In the genomic region with DNA sequence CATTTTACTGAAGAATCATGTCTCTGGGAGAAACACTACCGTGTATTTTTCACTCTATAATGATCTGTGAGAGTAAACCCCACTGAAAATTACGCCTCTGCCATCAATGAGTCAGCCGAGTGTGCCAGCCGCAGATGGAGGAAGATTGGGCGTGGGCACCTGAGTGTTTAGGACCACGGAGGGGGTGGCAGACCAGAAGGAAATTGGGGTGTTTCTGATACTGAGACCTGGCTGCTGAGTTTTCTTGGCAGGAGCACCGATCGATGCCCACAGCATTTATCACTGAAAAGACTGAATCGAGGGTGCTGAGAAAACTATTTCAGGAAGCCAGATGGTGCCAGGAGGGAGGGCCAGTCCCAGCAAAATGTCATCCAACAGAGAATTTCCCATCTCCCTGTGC, we compare ENCODE assay signal across 22 cellular contexts.
"Had no signal": no experiment of that assay in that cellular context is flagged by ENCODE, and none has a peak within 500 bp of the region (broad histone marks: within the 10 kb centered on the region; RNA-seq: fewer than 3 reads in every experiment).

No MANE protein-coding gene starts in this region.

- H3K4me3 Mint-ChIP-seq: dendritic cell treated with granulocyte-macrophage colony-stimulating factor and Interleukin-4, amounts not matched to agents 40 ng/mL and 50 ng/mL, for 4 days; immature natural killer cell; naive B cell; nephron; stimulated activated memory B cell treated with anti-CD40 and anti-IgM and Interleukin-4, amounts not matched to agents 10 μg/mL and 1 μg/mL and 100 μg/mL, for 72 hours; stimulated activated naive CD8-positive, alpha-beta T cell treated with anti-CD3 and anti-CD28 coated beads, Interleukin-15, Interleukin-2, amounts not matched to agents 100 ng/mL and 50 ng/mL, for 24 hours had no signal

- H3K4me1 Mint-ChIP-seq: immature natural killer cell; nephron; stimulated activated memory B cell treated with anti-CD40 and anti-IgM and Interleukin-4, amounts not matched to agents 10 μg/mL and 1 μg/mL and 100 μg/mL, for 72 hours had no signal

- H3K27ac Mint-ChIP-seq: dendritic cell treated with granulocyte-macrophage colony-stimulating factor and Interleukin-4, amounts not matched to agents 40 ng/mL and 50 ng/mL, for 4 days; immature natural killer cell; nephron; stimulated activated memory B cell treated with anti-CD40 and anti-IgM and Interleukin-4, amounts not matched to agents 10 μg/mL and 1 μg/mL and 100 μg/mL, for 72 hours; stimulated activated naive CD8-positive, alpha-beta T cell treated with anti-CD3 and anti-CD28 coated beads, Interleukin-15, Interleukin-2, amounts not matched to agents 100 ng/mL and 50 ng/mL, for 24 hours had no signal

- ATAC-seq: gastroesophageal sphincter; left cardiac atrium; psoas muscle; sciatic nerve; stimulated activated memory B cell treated with anti-CD40 and anti-IgM and Interleukin-4, amounts not matched to agents 10 μg/mL and 1 μg/mL and 100 μg/mL, for 72 hours had no signal

- DNase-seq: esophagus squamous epithelium; foreskin fibroblast; glutamatergic neuron; immature natural killer cell; kidney; left cardiac atrium; left ventricle myocardium inferior; mesenchymal stem cell; midbrain; naive B cell; psoas muscle; spleen; stimulated activated CD4-positive, alpha-beta T cell treated with anti-CD3 and anti-CD28 coated beads, Interleukin-15, amount 100 ng/mL, for 24 hours; stimulated activated CD4-positive, alpha-beta T cell treated with anti-CD3 and anti-CD28 coated beads, Interleukin-1b, Interleukin-23, amount 100 ng/mL, for 48 hours; stimulated activated CD4-positive, alpha-beta T cell treated with anti-CD3 and anti-CD28 coated beads, Interleukin-4, amount 100 ng/mL, for 24 hours; testis had no signal

- H3K27me3 Mint-ChIP-seq: dendritic cell treated with granulocyte-macrophage colony-stimulating factor and Interleukin-4, amounts not matched to agents 40 ng/mL and 50 ng/mL, for 4 days; stimulated activated memory B cell treated with anti-CD40 and anti-IgM and Interleukin-4, amounts not matched to agents 10 μg/mL and 1 μg/mL and 100 μg/mL, for 72 hours; stimulated activated naive CD8-positive, alpha-beta T cell treated with anti-CD3 and anti-CD28 coated beads, Interleukin-15, Interleukin-2, amounts not matched to agents 100 ng/mL and 50 ng/mL, for 24 hours had no signal

- H3K9me3 Mint-ChIP-seq: dendritic cell treated with granulocyte-macrophage colony-stimulating factor and Interleukin-4, amounts not matched to agents 40 ng/mL and 50 ng/mL, for 4 days; immature natural killer cell; naive B cell; nephron; stimulated activated memory B cell treated with anti-CD40 and anti-IgM and Interleukin-4, amounts not matched to agents 10 μg/mL and 1 μg/mL and 100 μg/mL, for 72 hours; stimulated activated naive CD8-positive, alpha-beta T cell treated with anti-CD3 and anti-CD28 coated beads, Interleukin-15, Interleukin-2, amounts not matched to agents 100 ng/mL and 50 ng/mL, for 24 hours had no signal

- H3K36me3 Mint-ChIP-seq: immature natural killer cell; naive B cell; stimulated activated memory B cell treated with anti-CD40 and anti-IgM and Interleukin-4, amounts not matched to agents 10 μg/mL and 1 μg/mL and 100 μg/mL, for 72 hours had no signal
